Comparison of ENCODE assay signal across 9 cellular contexts in genomic region chr17:74325743-74326379, GRCh38. TPM values are rescaled to one million over a fixed set of nuclear protein-coding genes. Genes with fewer than 3 reads are reported as not detected.
DNase-seq lines count a peak whose midpoint lies in the region; ATAC-seq and TF ChIP-seq lines count a peak whose summit lies in the region.
"Had no signal": no experiment of that assay in that cellular context is flagged by ENCODE, and none has a peak within 500 bp of the region (broad histone marks: within the 10 kb centered on the region; RNA-seq: fewer than 3 reads in every experiment).

Gene KIF19, plus strand, starts transcription at chr17:74326226. Its CDS starts 124 bp downstream, at chr17:74326350.

- no peak for TF ChIP-seq CTCF in left lung (IDR thresholded peaks at IDR 0.05)

- no peak within 1 kb of the TSS for H3K27ac ChIP-seq in SK-N-MC
- no peak within 1 kb of the TSS for H3K27ac ChIP-seq in left lung
- H3K27ac ChIP-seq: VCaP had no signal

- no peaks in the 10 kb centered on the region for H3K9me3 ChIP-seq in SK-N-MC (ENCODE audit: low read depth, low read length)
- no peaks in the 10 kb centered on the region for H3K9me3 ChIP-seq in left lung

- peaks cover 6 to 18% of the 10 kb centered on the region in 2 donors for H3K4me1 ChIP-seq in left lung

- peak within 1 kb of the TSS; percentile 65 for H3K4me3 ChIP-seq in SK-N-MC
- peak within 1 kb of the TSS; percentile 7 to 21 for H3K4me3 ChIP-seq in left lung

- ATAC-seq in left lung (peak; percentile 88), GM19328 (IDR thresholded peaks at IDR 0.05; ENCODE audit: unreplicated experiment) (no peak), GM18868 (IDR thresholded peaks at IDR 0.05; ENCODE audit: unreplicated experiment) (no peak)

- intact Hi-C loops in left lung (cut with DNase I): no loop called here

- peaks cover 20 to 74% of the 10 kb centered on the region in 2 donors for H3K27me3 ChIP-seq in left lung

- H3K36me3 ChIP-seq in SK-N-MC (ENCODE audit: insufficient read depth, low read length) (no peaks in the 10 kb centered on the region), left lung (no peaks in the 10 kb centered on the region)

- no peak within 1 kb of the TSS for H3K9ac ChIP-seq in SK-N-MC (ENCODE audit: insufficient read length)

- DNase-seq in NCI-H524 (lab: John Stamatoyannopoulos, UW) (peak; percentile 67 to 81), NCI-H524 treated with DMSO at 0.1 percent for 48 hours (lab: John Stamatoyannopoulos, UW) (no peak), SK-N-MC (ENCODE audit: low read depth, low spot score) (no peak), astrocyte of the hippocampus (ENCODE audit: low read depth, low spot score) (peak; percentile 35), left lung (peak in 1 of 2 donors; percentile 86)
- peak; percentile 51 for DNase-seq in stimulated activated CD4-positive, alpha-beta T cell treated with anti-CD3 and anti-CD28 coated beads, Interleukin-4, amount 100 ng/mL, for 1 hour

RNA-seq across cellular contexts. Expression of gene KIF19, which starts in this region (rescaled TPM):
- 1 to 10 TPM in 1 of 2 donors, not detected in 1; 1.5 TPM for total RNA-seq in left lung

Comparison
In these comparisons a context has a peak if more than half of its experiments do, and no peak if none do; other contexts are left out.
1. DNase-seq: peak in NCI-H524 (2 of 2), astrocyte of the hippocampus (single experiment) and stimulated activated CD4-positive, alpha-beta T cell treated with anti-CD3 and anti-CD28 coated beads, Interleukin-4, amount 100 ng/mL, for 1 hour (single experiment); none in NCI-H524 treated with DMSO at 0.1 percent for 48 hours (single experiment) and SK-N-MC (single experiment).